In the genomic region with DNA sequence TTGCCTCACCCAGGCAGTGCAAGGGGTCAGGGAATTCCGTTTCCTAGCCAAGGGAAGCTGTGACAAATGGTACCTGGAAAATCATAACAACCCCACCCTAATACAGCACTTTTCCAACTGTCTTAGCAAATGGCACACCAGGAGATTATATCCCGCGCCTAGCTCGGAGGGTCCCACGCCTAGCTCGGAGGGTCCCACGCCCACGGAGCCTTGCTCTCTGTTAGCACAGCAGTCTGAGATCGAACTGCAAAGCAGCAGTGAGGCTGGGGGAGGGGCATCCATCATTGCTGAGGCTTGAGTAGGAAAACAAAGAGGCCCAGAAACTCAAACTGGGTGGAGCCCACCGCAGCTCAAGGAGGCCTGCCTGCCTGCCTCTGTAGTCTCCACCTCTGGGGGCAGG, we compare ENCODE assay signal across 7 cellular contexts.
"Had no signal": no experiment of that assay in that cellular context is flagged by ENCODE, and none has a peak within 500 bp of the region (broad histone marks: within the 10 kb centered on the region; RNA-seq: fewer than 3 reads in every experiment).

No MANE protein-coding gene starts in this region.

- H3K4me3 Mint-ChIP-seq: IgD-negative memory B cell had no signal

- H3K27ac Mint-ChIP-seq: IgD-negative memory B cell had no signal

- H3K4me1 Mint-ChIP-seq: IgD-negative memory B cell had no signal

- H3K27me3 Mint-ChIP-seq: IgD-negative memory B cell had no signal

- H3K27ac ChIP-seq: HL-60 had no signal

- ATAC-seq: HepG2, K562 had no signal

- DNase-seq: IMR-90, KBM-7 had no signal

- H3K4me3 ChIP-seq: K562 had no signal

- FAIRE-seq: HepG2, HTR-8/SVneo, K562 had no signal
